21 cellular contexts compared by ENCODE assay signal in the genomic region with DNA sequence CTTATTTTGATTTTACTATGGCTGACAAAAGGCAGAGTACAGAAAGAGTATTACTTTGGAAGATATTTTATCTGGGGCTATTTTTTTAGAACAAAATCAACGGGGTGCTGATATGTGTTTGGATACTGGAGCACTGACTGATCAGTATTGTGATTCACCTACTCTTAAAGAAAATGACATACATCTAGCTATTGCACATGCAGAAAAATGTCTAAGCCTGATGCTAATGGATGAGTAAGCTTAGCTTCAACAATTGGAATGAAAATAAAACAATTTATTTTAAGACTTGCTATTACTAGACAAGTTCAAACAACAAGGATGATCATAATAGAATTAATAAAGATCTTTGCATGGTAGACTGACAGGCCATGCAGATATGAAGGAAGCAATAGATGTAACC.
DNase-seq lines count a peak whose midpoint lies in the region; ATAC-seq, FAIRE-seq and TF ChIP-seq lines count a peak whose summit lies in the region.
"Had no signal": no experiment of that assay in that cellular context is flagged by ENCODE, and none has a peak within 500 bp of the region (broad histone marks: within the 10 kb centered on the region; RNA-seq: fewer than 3 reads in every experiment).

No MANE protein-coding gene starts in this region.

- intact Hi-C loops in mammary epithelial cell (cut with micrococcal nuclease) (no loop called here), MCF 10A (cut with micrococcal nuclease) (no loop called here)

- 0% methylated on average over 1 of the region's 1 CpG for WGBS in mammary epithelial cell (ENCODE audit: low coverage, missing lambda C conversion rate)

- H3K4me1 ChIP-seq in mammary epithelial cell (ENCODE audit: insufficient read depth, low read length), result no peaks in the 10 kb centered on the region
- H3K4me1 ChIP-seq: A549, Caco-2 had no signal

- peak; percentile 21 for FAIRE-seq in colon (lab: Jason Lieb, UNC)
- FAIRE-seq: A549, D721Med, G401.6, GM12891, H1, HepG2 had no signal

- peaks cover 3% of the 10 kb centered on the region for H3K27me3 ChIP-seq in mammary epithelial cell (ENCODE audit: insufficient read depth, low read length)

- POLR2A ChIA-PET in MCF 10A (lab: Yijun Ruan, JAX), result no interaction called here
- POLR2A ChIA-PET in T-cell (lab: Charles Lee), result no interaction called here

- no peak overlapping the region for H3K27ac ChIP-seq in mammary epithelial cell (ENCODE audit: insufficient read depth, low read depth, low read length)
- H3K27ac ChIP-seq: 22Rv1, A549, C4-2B had no signal

- no peak overlapping the region for H3K9ac ChIP-seq in mammary epithelial cell (ENCODE audit: insufficient read depth, low read length)

- H3K4me3 ChIP-seq in mammary epithelial cell (replicated peaks in 1 of 3; ENCODE audit: insufficient read depth in 1 of 3, low read depth in 2 of 3, low read length in 3 of 3) (no peak overlapping the region), fibroblast of villous mesenchyme (ENCODE audit: low read depth, low read length) (no peak overlapping the region)
- H3K4me3 ChIP-seq: A549 had no signal

- H3K27ac Mint-ChIP-seq in MCF 10A (ENCODE audit: low read depth, unreplicated experiment), result no peak overlapping the region
- H3K27ac Mint-ChIP-seq in T-helper 2 cell treated with Interferon-gamma antibody and Interleukin-4, amounts not matched to agents 5 μg/mL and 100 μg/mL, for 36 hours, result no peak overlapping the region
- no peak overlapping the region for H3K27ac Mint-ChIP-seq in T-cell
- H3K27ac Mint-ChIP-seq: CD4-positive, alpha-beta T cell; H9; IgD-negative memory B cell had no signal

- H3K36me3 Mint-ChIP-seq in MCF 10A (ENCODE audit: insufficient read depth, unreplicated experiment) (no peaks in the 10 kb centered on the region), T-cell (no peaks in the 10 kb centered on the region)
- no peaks in the 10 kb centered on the region for H3K36me3 Mint-ChIP-seq in T-helper 2 cell treated with Interferon-gamma antibody and Interleukin-4, amounts not matched to agents 5 μg/mL and 100 μg/mL, for 36 hours (ENCODE audit: low read depth)
- H3K36me3 Mint-ChIP-seq: IgD-negative memory B cell had no signal

- peaks cover 14% of the 10 kb centered on the region for H3K27me3 Mint-ChIP-seq in MCF 10A (ENCODE audit: insufficient read depth, unreplicated experiment)
- H3K27me3 Mint-ChIP-seq in T-helper 2 cell treated with Interferon-gamma antibody and Interleukin-4, amounts not matched to agents 5 μg/mL and 100 μg/mL, for 36 hours (ENCODE audit: low read depth), result no peaks in the 10 kb centered on the region
- no peaks in the 10 kb centered on the region for H3K27me3 Mint-ChIP-seq in T-cell
- H3K27me3 Mint-ChIP-seq: CD4-positive, alpha-beta T cell; IgD-negative memory B cell had no signal

- in situ Hi-C loops in mammary epithelial cell (cut with MboI; ENCODE audit: low sequenced_read_pairs in 2 of 2), result loop anchor here in 1 of 2 donors (25.0 kb wide), 1 partner anchor 729 kb away; no protein-coding TSS in a partner anchor

- H3K4me1 Mint-ChIP-seq in MCF 10A (ENCODE audit: insufficient read depth, unreplicated experiment) (peaks cover 6% of the 10 kb centered on the region), T-cell (no peaks in the 10 kb centered on the region)
- no peaks in the 10 kb centered on the region for H3K4me1 Mint-ChIP-seq in T-helper 2 cell treated with Interferon-gamma antibody and Interleukin-4, amounts not matched to agents 5 μg/mL and 100 μg/mL, for 36 hours (ENCODE audit: low read depth)
- H3K4me1 Mint-ChIP-seq: H9, IgD-negative memory B cell had no signal

- H3K79me2 ChIP-seq in mammary epithelial cell (ENCODE audit: insufficient read depth, low read length), result no peaks in the 10 kb centered on the region

- DNase-seq in mammary epithelial cell, result peak; percentile 14
- no peak for DNase-seq in MCF 10A (ENCODE audit: unreplicated experiment)
- peak; percentile 14 for DNase-seq in fibroblast of villous mesenchyme (ENCODE audit: low read depth)
- no peak for DNase-seq in T-helper 2 cell treated with Interferon-gamma antibody and Interleukin-4, amounts not matched to agents 5 μg/mL and 100 μg/mL, for 36 hours (ENCODE audit: low spot score)
- DNase-seq in T-cell, result no peak
- DNase-seq in DMS153 (lab: John Stamatoyannopoulos, UW), result no peak
- DNase-seq: AML-193; Caco-2; CD4-positive, alpha-beta T cell; DMS79 treated with DMSO at 0.1 percent for 48 hours; H9 had no signal

- no peak overlapping the region for H3K4me3 Mint-ChIP-seq in MCF 10A (ENCODE audit: unreplicated experiment)
- H3K4me3 Mint-ChIP-seq in T-helper 2 cell treated with Interferon-gamma antibody and Interleukin-4, amounts not matched to agents 5 μg/mL and 100 μg/mL, for 36 hours, result no peak overlapping the region
- H3K4me3 Mint-ChIP-seq in T-cell, result no peak overlapping the region
- H3K4me3 Mint-ChIP-seq: CD4-positive, alpha-beta T cell; H9; IgD-negative memory B cell had no signal

- dilution Hi-C loops in mammary epithelial cell (cut with HindIII; ENCODE audit: low sequenced_read_pairs), result no loop called here

- H3K9me3 Mint-ChIP-seq in MCF 10A (ENCODE audit: unreplicated experiment) (no peaks in the 10 kb centered on the region), T-cell (peaks cover 0 to 6% (median 4%) of the 10 kb centered on the region in 3 donors)
- peaks cover 3% of the 10 kb centered on the region for H3K9me3 Mint-ChIP-seq in T-helper 2 cell treated with Interferon-gamma antibody and Interleukin-4, amounts not matched to agents 5 μg/mL and 100 μg/mL, for 36 hours
- H3K9me3 Mint-ChIP-seq: CD4-positive, alpha-beta T cell had no signal

- H3K4me2 ChIP-seq in mammary epithelial cell (ENCODE audit: insufficient read depth, low read depth, low read length), result no peak overlapping the region
- H3K4me2 ChIP-seq: A549 had no signal

- no peaks in the 10 kb centered on the region for H3K36me3 ChIP-seq in mammary epithelial cell (ENCODE audit: insufficient read depth, low read length)

- CTCF ChIA-PET in mammary epithelial cell (lab: Charles Lee; ENCODE audit: low non-redundant PET) (no interaction called here), MCF 10A (lab: Yijun Ruan, JAX) (interaction anchor here (0.7 kb wide), 1 partner anchor 468 kb away, joined by 3 read pairs; no protein-coding TSS in a partner anchor), T-cell (lab: Charles Lee) (no interaction called here)

- no TSS peak for BruUV-seq in mammary epithelial cell (replicated peaks; lab: Mats Ljungman, UMichigan)
- BruUV-seq in MCF 10A (replicated peaks; lab: Mats Ljungman, UMichigan), result no TSS peak

- H4K20me1 ChIP-seq in mammary epithelial cell (ENCODE audit: insufficient read depth, low read length), result no peaks in the 10 kb centered on the region

- no peak overlapping the region for H2AFZ ChIP-seq in mammary epithelial cell (ENCODE audit: low read depth, low read length)

- no peak for TF ChIP-seq CTCF in mammary epithelial cell (conservative IDR thresholded peaks at IDR 0.05 in 1 of 2, IDR thresholded peaks at IDR 0.05 in 1 of 2; ENCODE audit: extremely low read depth in 1 of 2, insufficient read depth in 1 of 2, low read depth in 1 of 2, low read length in 2 of 2)
- no peak for TF ChIP-seq CTCF in MCF 10A (IDR thresholded peaks at IDR 0.05; ENCODE audit: unreplicated experiment)
- no peak for TF ChIP-seq CTCF in fibroblast of villous mesenchyme (IDR thresholded peaks at IDR 0.05; ENCODE audit: insufficient read depth, low read depth, low read length)

- no peak for ATAC-seq in T-cell (replicated peaks in 1 of 4)
- ATAC-seq: A549, HepG2 had no signal

- no peaks in the 10 kb centered on the region for H3K9me3 ChIP-seq in mammary epithelial cell (replicated peaks; ENCODE audit: insufficient read depth, low read length)
- H3K9me3 ChIP-seq: A549, Caco-2 had no signal

Comparison
In these comparisons a context has a peak if more than half of its experiments do, and no peak if none do; other contexts are left out.
1. DNase-seq: peak in mammary epithelial cell (single experiment) and fibroblast of villous mesenchyme (single experiment); none in MCF 10A (single experiment), T-helper 2 cell treated with Interferon-gamma antibody and Interleukin-4, amounts not matched to agents 5 μg/mL and 100 μg/mL, for 36 hours (single experiment), T-cell (0 of 34) and DMS153 (single experiment).